ENCODE assay signal across 20 cellular contexts in the genomic region with DNA sequence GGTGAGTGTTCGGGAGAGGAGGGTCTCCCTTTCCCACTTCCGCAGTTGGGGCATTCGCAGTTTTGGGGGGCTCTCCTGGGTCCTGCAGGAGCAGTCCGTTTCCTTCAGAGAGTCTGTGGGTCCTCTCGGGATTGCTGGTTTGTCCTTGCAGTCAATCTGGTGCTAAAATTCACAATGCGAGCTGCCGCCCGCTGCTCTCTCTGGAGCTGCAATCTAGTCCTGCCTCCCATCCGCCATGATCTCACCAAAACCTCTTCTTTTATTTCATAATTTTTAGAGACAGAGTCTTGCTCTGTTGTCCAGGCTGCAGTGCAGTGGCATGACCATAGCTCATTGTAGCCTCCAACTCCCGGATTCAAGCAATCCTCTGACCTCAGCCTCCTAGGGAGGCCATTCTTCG. TPM values are rescaled to one million over a fixed set of nuclear protein-coding genes. Genes with fewer than 3 reads are reported as not detected.
DNase-seq lines count a peak whose midpoint lies in the region; ATAC-seq and TF ChIP-seq lines count a peak whose summit lies in the region.
"Had no signal": no experiment of that assay in that cellular context is flagged by ENCODE, and none has a peak within 500 bp of the region (broad histone marks: within the 10 kb centered on the region; RNA-seq: fewer than 3 reads in every experiment).

No MANE protein-coding gene starts in this region.

- no peaks in the 10 kb centered on the region for H4K20me1 ChIP-seq in HCT116 (ENCODE audit: insufficient read depth)

- H3K36me3 Mint-ChIP-seq in activated CD8-positive, alpha-beta T cell treated with anti-CD3 and anti-CD28 coated beads for 36 hours (ENCODE audit: low read depth): peaks cover 14% of the 10 kb centered on the region
- H3K36me3 Mint-ChIP-seq in activated CD8-positive, alpha-beta T cell treated with anti-CD3 and anti-CD28 coated beads, Interleukin-2, amount 10 ng/mL, durations not matched to agents 7 days and 5 days (ENCODE audit: low read depth): peaks cover 30% of the 10 kb centered on the region
- peaks cover 25% of the 10 kb centered on the region for H3K36me3 Mint-ChIP-seq in neural crest cell (ENCODE audit: low read depth)

- POLR2A ChIA-PET in activated CD8-positive, alpha-beta T cell treated with anti-CD3 and anti-CD28 coated beads for 36 hours (lab: Charles Lee): no interaction called here
- POLR2A ChIA-PET in activated CD8-positive, alpha-beta T cell treated with anti-CD3 and anti-CD28 coated beads, Interleukin-2, amount 10 ng/mL, durations not matched to agents 7 days and 5 days (lab: Charles Lee): no interaction called here
- POLR2A ChIA-PET in HCT116 (lab: Charles Lee): interaction anchor here (1.4 to 1.6 kb wide), 2 partner anchors 8 to 10 kb away, joined by 3 to 6 read pairs; no protein-coding TSS in a partner anchor

- peaks cover 5 to 16% of the 10 kb centered on the region in 2 experiments; a peak in 2 of 4 replicates for H3K4me1 ChIP-seq in HCT116 (ENCODE audit: control insufficient read depth in 1 of 2, insufficient read depth in 2 of 2, low read length in 2 of 2)
- H3K4me1 ChIP-seq: adrenal gland, upper lobe of left lung had no signal

- peak overlapping the region; percentile 61 for H3K4me3 Mint-ChIP-seq in activated CD8-positive, alpha-beta T cell treated with anti-CD3 and anti-CD28 coated beads for 36 hours
- H3K4me3 Mint-ChIP-seq in activated CD8-positive, alpha-beta T cell treated with anti-CD3 and anti-CD28 coated beads, Interleukin-2, amount 10 ng/mL, durations not matched to agents 7 days and 5 days: no peak overlapping the region
- H3K4me3 Mint-ChIP-seq in neural crest cell: no peak overlapping the region

- CTCF ChIA-PET in activated CD8-positive, alpha-beta T cell treated with anti-CD3 and anti-CD28 coated beads for 36 hours (lab: Charles Lee): interaction anchor here (1.0 kb wide), 1 partner anchor 47 kb away, joined by 3 read pairs; no protein-coding TSS in a partner anchor
- CTCF ChIA-PET in activated CD8-positive, alpha-beta T cell treated with anti-CD3 and anti-CD28 coated beads, Interleukin-2, amount 10 ng/mL, durations not matched to agents 7 days and 5 days (lab: Charles Lee): interaction anchor here (1.8 kb wide), 1 partner anchor 10 kb away, joined by 6 read pairs; no protein-coding TSS in a partner anchor
- CTCF ChIA-PET in HCT116 (lab: Charles Lee): interaction anchor here (0.6 to 2.0 kb wide), 6 partner anchors 10 to 156 kb away, joined by 3 to 16 read pairs (median 5); no protein-coding TSS in a partner anchor

- no peaks in the 10 kb centered on the region; a peak in 1 of 4 replicates for H3K36me3 ChIP-seq in HCT116 (ENCODE audit: control insufficient read depth in 1 of 2, insufficient read depth in 2 of 2, low read length in 2 of 2)
- H3K36me3 ChIP-seq: adrenal gland, upper lobe of left lung had no signal

- no peaks in the 10 kb centered on the region for H3K27me3 Mint-ChIP-seq in activated CD8-positive, alpha-beta T cell treated with anti-CD3 and anti-CD28 coated beads for 36 hours
- no peaks in the 10 kb centered on the region for H3K27me3 Mint-ChIP-seq in activated CD8-positive, alpha-beta T cell treated with anti-CD3 and anti-CD28 coated beads, Interleukin-2, amount 10 ng/mL, durations not matched to agents 7 days and 5 days (ENCODE audit: low read depth)
- H3K27me3 Mint-ChIP-seq in neural crest cell (ENCODE audit: low read depth): no peaks in the 10 kb centered on the region

- peak overlapping the region; percentile 67 for H3K27ac ChIP-seq in HCT116 (ENCODE audit: low read depth, low read length)
- peak overlapping the region; percentile 42 to 77 for H3K27ac ChIP-seq in coronary artery
- H3K27ac ChIP-seq: adrenal gland, PC-9, upper lobe of left lung had no signal

- RAD21 ChIA-PET in HCT116 (lab: Charles Lee; ENCODE audit: low non-redundant PET in 1 of 2, low total read pairs in 2 of 2, uncharacterized antibody in 2 of 2, unreplicated experiment in 2 of 2): no interaction called here

- peaks cover 9% of the 10 kb centered on the region for H3K4me1 Mint-ChIP-seq in activated CD8-positive, alpha-beta T cell treated with anti-CD3 and anti-CD28 coated beads for 36 hours (ENCODE audit: low read depth)
- peaks cover 22% of the 10 kb centered on the region for H3K4me1 Mint-ChIP-seq in activated CD8-positive, alpha-beta T cell treated with anti-CD3 and anti-CD28 coated beads, Interleukin-2, amount 10 ng/mL, durations not matched to agents 7 days and 5 days (ENCODE audit: low read depth)
- H3K4me1 Mint-ChIP-seq in neural crest cell: no peaks in the 10 kb centered on the region

- intact Hi-C loops in activated CD8-positive, alpha-beta T cell treated with anti-CD3 and anti-CD28 coated beads for 36 hours (cut with micrococcal nuclease): no loop called here
- intact Hi-C loops in HCT116 (cut with micrococcal nuclease): no loop called here

- no peak for TF ChIP-seq POLR2A in HCT116 (IDR thresholded peaks at IDR 0.05; ENCODE audit: borderline replicate concordance, extremely low read depth, insufficient read depth, insufficient read length)

- no peak for TF ChIP-seq RAD21 in HCT116 (IDR thresholded peaks at IDR 0.05; ENCODE audit: low read depth)

- BruUV-seq in HCT116 (replicated peaks; lab: Mats Ljungman, UMichigan): no TSS peak

- H3K27ac Mint-ChIP-seq in activated CD8-positive, alpha-beta T cell treated with anti-CD3 and anti-CD28 coated beads for 36 hours: no peak overlapping the region
- H3K27ac Mint-ChIP-seq in activated CD8-positive, alpha-beta T cell treated with anti-CD3 and anti-CD28 coated beads, Interleukin-2, amount 10 ng/mL, durations not matched to agents 7 days and 5 days: no peak overlapping the region
- H3K27ac Mint-ChIP-seq in neural crest cell (ENCODE audit: unreplicated experiment): peak overlapping the region; percentile 52

- H3K9ac ChIP-seq in HCT116 (ENCODE audit: low read length): peak overlapping the region; percentile 61

- no peaks in the 10 kb centered on the region for H3K9me3 ChIP-seq in HCT116 (ENCODE audit: control insufficient read depth in 1 of 2, insufficient read depth in 1 of 2, low read depth in 1 of 2, low read length in 2 of 2)
- H3K9me3 ChIP-seq: adrenal gland, upper lobe of left lung had no signal

- ATAC-seq in activated CD8-positive, alpha-beta T cell treated with anti-CD3 and anti-CD28 coated beads for 36 hours: no peak
- ATAC-seq in activated CD8-positive, alpha-beta T cell treated with anti-CD3 and anti-CD28 coated beads, Interleukin-2, amount 10 ng/mL, durations not matched to agents 7 days and 5 days: no peak
- no peak for ATAC-seq in HCT116
- no peak for ATAC-seq in HG02938 (IDR thresholded peaks at IDR 0.05; ENCODE audit: unreplicated experiment)

- no peak for DNase-seq in activated CD8-positive, alpha-beta T cell treated with anti-CD3 and anti-CD28 coated beads for 36 hours
- no peak for DNase-seq in activated CD8-positive, alpha-beta T cell treated with anti-CD3 and anti-CD28 coated beads, Interleukin-2, amount 10 ng/mL, durations not matched to agents 7 days and 5 days
- DNase-seq in HCT116 (ENCODE audit: low read depth, low spot score): no peak
- no peak for DNase-seq in coronary artery (ENCODE audit: low spot score)
- no peak for DNase-seq in neural crest cell (ENCODE audit: low read depth, low spot score)
- no peak for DNase-seq in cerebellum (ENCODE audit: low spot score)
- no peak for DNase-seq in SK-N-DZ (ENCODE audit: low spot score)
- DNase-seq: activated CD4-positive, alpha-beta T cell treated with anti-CD3 and anti-CD28 coated beads for 48 hours; activated T-cell treated with anti-CD3 and anti-CD28 coated beads, Interleukin-2, amount 50 U/mL, for 1 hour; adrenal gland; caudate nucleus; effector CD8-positive, alpha-beta T cell; kidney; NCI-H1436 treated with DMSO at 0.1 percent for 48 hours; PC-9; retina; stimulated activated CD4-positive, alpha-beta T cell treated with anti-CD3 and anti-CD28 coated beads, Interleukin-15, amount 100 ng/mL, for 24 hours; stimulated activated naive CD4-positive, alpha-beta T cell; upper lobe of left lung had no signal

- H3K9me3 Mint-ChIP-seq in activated CD8-positive, alpha-beta T cell treated with anti-CD3 and anti-CD28 coated beads for 36 hours: no peaks in the 10 kb centered on the region
- no peaks in the 10 kb centered on the region for H3K9me3 Mint-ChIP-seq in activated CD8-positive, alpha-beta T cell treated with anti-CD3 and anti-CD28 coated beads, Interleukin-2, amount 10 ng/mL, durations not matched to agents 7 days and 5 days (ENCODE audit: insufficient read depth)
- peaks cover 2% of the 10 kb centered on the region for H3K9me3 Mint-ChIP-seq in neural crest cell

- no peak for TF ChIP-seq CTCF in activated CD8-positive, alpha-beta T cell treated with anti-CD3 and anti-CD28 coated beads for 36 hours (IDR thresholded peaks at IDR 0.05)
- TF ChIP-seq CTCF in HCT116 (IDR thresholded peaks at IDR 0.05 in 2 of 3, conservative IDR thresholded peaks at IDR 0.05 in 1 of 3; ENCODE audit: borderline replicate concordance in 1 of 3, insufficient read depth in 1 of 3, low read depth in 2 of 3, low read length in 2 of 3) (no peak), coronary artery (IDR thresholded peaks at IDR 0.05) (no peak), neural crest cell (conservative IDR thresholded peaks at IDR 0.05) (no peak)

- no peaks in the 10 kb centered on the region for H3K27me3 ChIP-seq in HCT116 (ENCODE audit: insufficient read depth, low read length)
- H3K27me3 ChIP-seq: adrenal gland, upper lobe of left lung had no signal

- H3K4me2 ChIP-seq in HCT116 (ENCODE audit: low read length): peak overlapping the region; percentile 75
- H3K4me2 ChIP-seq: PC-9 had no signal

- H3K9me2 ChIP-seq in HCT116 (ENCODE audit: insufficient read depth): no peaks in the 10 kb centered on the region

- H3K79me2 ChIP-seq in HCT116 (ENCODE audit: insufficient read depth, low read length): peaks cover 14% of the 10 kb centered on the region; the same call in 1 of the 2 replicates

- H2AFZ ChIP-seq in HCT116 (ENCODE audit: low read depth, low read length, poor library complexity, severe bottlenecking): no peak overlapping the region
- H2AFZ ChIP-seq: PC-9 had no signal

- peak overlapping the region; percentile 75 to 76 for H3K4me3 ChIP-seq in HCT116 (replicated peaks in 1 of 2; ENCODE audit: low read depth in 1 of 2, low read length in 2 of 2)
- H3K4me3 ChIP-seq in coronary artery: peak overlapping the region; percentile 63
- H3K4me3 ChIP-seq: PC-9, upper lobe of left lung had no signal

RNA-seq across cellular contexts. Expression of a gene that starts 22.5 kb away (rescaled TPM):
- 10 to 100 TPM; 10.7 to 11.6 TPM for total RNA-seq in activated CD8-positive, alpha-beta T cell treated with anti-CD3 and anti-CD28 coated beads for 36 hours
- total RNA-seq in activated CD8-positive, alpha-beta T cell treated with anti-CD3 and anti-CD28 coated beads, Interleukin-2, amount 10 ng/mL, durations not matched to agents 7 days and 5 days: 10 to 100 TPM; 11.8 to 11.9 TPM
- 34.9 TPM for total RNA-seq in HCT116 (2021; ENCODE audit: unreplicated experiment)
- polyA plus RNA-seq in HCT116 (2012): 9.3 and 12.1 TPM in 2 replicates
- total RNA-seq in neural crest cell: 79.9 and 82.1 TPM in 2 replicates
- 42.1 TPM for total RNA-seq in cerebellum
- polyA plus RNA-seq in SK-N-DZ (2014; cell fraction: cytosol; rRNA removed): 30.6 and 38.3 TPM in 2 replicates
- 28.4 and 56.8 TPM in 2 replicates for polyA plus RNA-seq in SK-N-DZ (2014; cell fraction: nucleus; rRNA removed)

RNA-seq across cellular contexts. Expression of a gene that starts 22.8 kb away (rescaled TPM):
- total RNA-seq in activated CD8-positive, alpha-beta T cell treated with anti-CD3 and anti-CD28 coated beads for 36 hours: 10 to 100 TPM; 16.0 to 17.2 TPM
- total RNA-seq in activated CD8-positive, alpha-beta T cell treated with anti-CD3 and anti-CD28 coated beads, Interleukin-2, amount 10 ng/mL, durations not matched to agents 7 days and 5 days: 10 to 100 TPM; 31.3 to 32.5 TPM
- total RNA-seq in HCT116 (2021; ENCODE audit: unreplicated experiment) (28.5 TPM), neural crest cell (47.8 and 50.8 TPM in 2 replicates), cerebellum (26.4 TPM)
- polyA plus RNA-seq in HCT116 (2012): 11.5 and 12.9 TPM in 2 replicates
- polyA plus RNA-seq in SK-N-DZ (2014; cell fraction: cytosol; rRNA removed): 25.0 and 38.0 TPM in 2 replicates
- polyA plus RNA-seq in SK-N-DZ (2014; cell fraction: nucleus; rRNA removed): 12.8 and 18.9 TPM in 2 replicates
